In the genomic region with DNA sequence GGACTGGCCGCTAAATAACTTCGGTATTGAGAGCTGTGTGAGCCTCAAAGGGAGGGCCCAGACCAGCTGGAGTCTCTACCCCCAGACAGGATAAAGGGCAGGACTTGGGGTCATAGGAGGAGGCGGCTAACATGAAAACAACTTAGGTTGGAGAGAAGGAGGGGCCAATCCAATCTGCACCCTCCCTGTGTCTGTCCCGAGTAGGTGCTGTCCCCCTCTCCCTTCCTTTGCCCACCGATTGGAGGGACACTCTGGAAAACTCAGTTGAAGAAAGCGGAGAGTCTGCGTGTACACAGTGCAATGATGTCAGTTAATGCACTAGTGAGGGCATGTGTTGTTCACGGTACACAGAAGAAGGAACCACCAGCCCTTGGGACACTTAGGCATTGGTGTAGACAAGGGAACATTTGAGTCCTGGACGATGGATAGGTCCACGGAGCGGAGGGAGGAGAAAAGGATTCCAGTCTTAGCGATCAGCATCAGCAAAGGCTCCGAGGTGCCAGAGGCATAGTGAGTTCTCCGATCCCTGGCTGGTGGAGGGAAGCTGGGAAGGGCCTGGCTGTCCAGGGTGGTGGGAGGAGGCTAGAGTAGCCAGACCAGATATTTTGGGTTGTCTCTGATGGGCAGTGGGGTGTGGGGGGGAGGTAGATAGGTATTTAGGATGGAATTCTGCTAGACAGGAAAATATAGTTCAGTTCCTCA, we compare ENCODE assay signal across 8 cellular contexts. TPM values are rescaled to one million over a fixed set of nuclear protein-coding genes. Genes with fewer than 3 reads are reported as not detected.
DNase-seq lines count a peak whose midpoint lies in the region; ATAC-seq and TF ChIP-seq lines count a peak whose summit lies in the region.

No MANE protein-coding gene starts in this region.

- peak overlapping the region; percentile 78 for H2AFZ ChIP-seq in mammary epithelial cell (ENCODE audit: low read depth, low read length)

- dilution Hi-C loops in mammary epithelial cell (cut with HindIII; ENCODE audit: low sequenced_read_pairs) = no loop called here

- peaks cover 8% of the 10 kb centered on the region for H3K79me2 ChIP-seq in mammary epithelial cell (ENCODE audit: insufficient read depth, low read length)

- peak overlapping the region; percentile 93 for H3K4me2 ChIP-seq in mammary epithelial cell (ENCODE audit: insufficient read depth, low read depth, low read length)

- POLR2A ChIA-PET in AG04450 (lab: Yijun Ruan, JAX) = interaction anchor here (0.7 to 1.9 kb wide), 5 partner anchors 11 to 285 kb away, joined by 3 to 9 read pairs (median 4); partner anchors contain the start of genes FBXL8 and TRADD

- in situ Hi-C loops in mammary epithelial cell (cut with MboI; ENCODE audit: low sequenced_read_pairs in 2 of 2) = no loop called here

- peak overlapping the region; percentile 77 for H3K4me3 Mint-ChIP-seq in mesothelial cell of epicardium

- H3K9ac ChIP-seq in mammary epithelial cell (ENCODE audit: insufficient read depth, low read length) = peak overlapping the region; percentile 82

- peaks cover 19% of the 10 kb centered on the region for H3K27me3 ChIP-seq in AG04450 (ENCODE audit: control insufficient read depth, insufficient read depth, low read length)
- H3K27me3 ChIP-seq in mammary epithelial cell (ENCODE audit: insufficient read depth, low read length) = no peaks in the 10 kb centered on the region

- H4K20me1 ChIP-seq in mammary epithelial cell (ENCODE audit: insufficient read depth, low read length) = no peaks in the 10 kb centered on the region

- no peaks in the 10 kb centered on the region for H3K36me3 Mint-ChIP-seq in mesothelial cell of epicardium

- H3K27ac Mint-ChIP-seq in mesothelial cell of epicardium = peak overlapping the region; percentile 27

- BruUV-seq in mammary epithelial cell (replicated peaks; lab: Mats Ljungman, UMichigan) = TSS peak; percentile 26

- H3K27me3 Mint-ChIP-seq in mesothelial cell of epicardium (ENCODE audit: low read depth) = peaks cover 68% of the 10 kb centered on the region

- H3K9me3 ChIP-seq in AG04450 (ENCODE audit: control insufficient read depth, insufficient read depth, low read length) = no peaks in the 10 kb centered on the region; the same call in 1 of the 2 replicates
- H3K9me3 ChIP-seq in mammary epithelial cell (replicated peaks; ENCODE audit: insufficient read depth, low read length) = no peaks in the 10 kb centered on the region

- H3K9me3 Mint-ChIP-seq in mesothelial cell of epicardium = no peaks in the 10 kb centered on the region

- no peak for TF ChIP-seq CTCF in AG04450 (IDR thresholded peaks at IDR 0.05; ENCODE audit: low read depth, low read length)
- no peak for TF ChIP-seq CTCF in mammary epithelial cell (conservative IDR thresholded peaks at IDR 0.05 in 1 of 2, IDR thresholded peaks at IDR 0.05 in 1 of 2; ENCODE audit: extremely low read depth in 1 of 2, insufficient read depth in 1 of 2, low read depth in 1 of 2, low read length in 2 of 2)
- no peak for TF ChIP-seq CTCF in mesothelial cell of epicardium (IDR thresholded peaks at IDR 0.05; ENCODE audit: unreplicated experiment)

- intact Hi-C loops in mammary epithelial cell (cut with micrococcal nuclease) = loop anchor here (1.0 kb wide), 1 partner anchor 11 kb away; no protein-coding TSS in a partner anchor

- peak overlapping the region; percentile 80 for H3K27ac ChIP-seq in AG04450 (ENCODE audit: low read depth, low read length)
- peak overlapping the region; percentile 70 for H3K27ac ChIP-seq in mammary epithelial cell (ENCODE audit: insufficient read depth, low read depth, low read length)

- H3K4me3 ChIP-seq in AG04450 (ENCODE audit: low read depth, low read length) (peak overlapping the region; percentile 58), mammary epithelial cell (replicated peaks in 1 of 3; ENCODE audit: insufficient read depth in 1 of 3, low read depth in 2 of 3, low read length in 3 of 3) (peak overlapping the region; percentile 49 to 58 (median 54))

- CTCF ChIA-PET in AG04450 (lab: Charles Lee) (interaction anchor here (0.8 to 1.6 kb wide), 3 partner anchors 9 to 20 kb away, joined by 3 to 5 read pairs (median 4); partner anchors contain the start of gene B3GNT9), mammary epithelial cell (lab: Charles Lee; ENCODE audit: low non-redundant PET) (no interaction called here)

- H3K4me1 Mint-ChIP-seq in mesothelial cell of epicardium = peaks cover 32% of the 10 kb centered on the region

- peaks cover 47% of the 10 kb centered on the region for H3K4me1 ChIP-seq in mammary epithelial cell (ENCODE audit: insufficient read depth, low read length)

- ATAC-seq in HG02678 (IDR thresholded peaks at IDR 0.05; ENCODE audit: unreplicated experiment) = peak; percentile 7

- no peak for DNase-seq in AG04450 (ENCODE audit: low read depth, low spot score)
- no peak for DNase-seq in mammary epithelial cell
- no peak for DNase-seq in mesothelial cell of epicardium (ENCODE audit: low spot score in 2 of 2, unreplicated experiment in 2 of 2)
- DNase-seq in H4 (ENCODE audit: low spot score) = no peak
- no peak for DNase-seq in 8988T
- DNase-seq in NCI-H1105 treated with DMSO at 0.1 percent for 48 hours (lab: John Stamatoyannopoulos, UW) = no peak
- DNase-seq in SK-N-DZ (ENCODE audit: low spot score) = no peak

- H3K36me3 ChIP-seq in mammary epithelial cell (ENCODE audit: insufficient read depth, low read length) = peaks cover 2% of the 10 kb centered on the region

- 42% methylated on average over 12 of the region's 14 CpGs for WGBS in mammary epithelial cell (ENCODE audit: low coverage, missing lambda C conversion rate)

RNA-seq across cellular contexts. Expression of gene NOL3, which starts 0.8 kb away (rescaled TPM):
- 8.2 and 10.7 TPM in 2 replicates for polyA plus RNA-seq in AG04450 (2011; rRNA removed)
- polyA minus RNA-seq in AG04450 (2011; rRNA and poly(A)+ RNA removed) = 3.9 and 4.7 TPM in 2 replicates
- total RNA-seq in mammary epithelial cell = 10 to 100 TPM; 30.0 to 41.9 TPM
- polyA plus RNA-seq in mammary epithelial cell = 22.1 TPM
- polyA minus RNA-seq in mammary epithelial cell = 5.8 TPM
- 14.0 to 15.5 TPM (median 14.2 TPM) in 3 replicates for total RNA-seq in mesothelial cell of epicardium
- total RNA-seq in H4 (2014; rRNA removed; shearing (Covaris generic)) = 39.4 and 47.9 TPM in 2 replicates
- polyA plus RNA-seq in SK-N-DZ (2014; cell fraction: cytosol; rRNA removed) = 25.8 and 26.0 TPM in 2 replicates
- polyA plus RNA-seq in SK-N-DZ (2014; cell fraction: nucleus; rRNA removed) = 45.7 and 50.1 TPM in 2 replicates

RNA-seq across cellular contexts. Expression of gene HSF4, which starts 6.6 kb away (rescaled TPM):
- polyA plus RNA-seq in AG04450 (2011; rRNA removed) (0.82 and 1.0 TPM in 2 replicates), mammary epithelial cell (3.6 TPM)
- 1.5 and 2.6 TPM in 2 replicates for polyA minus RNA-seq in AG04450 (2011; rRNA and poly(A)+ RNA removed)
- total RNA-seq in mammary epithelial cell (10 to 100 TPM in 1 of 2 donors, 1 to 10 TPM in 1; 2.3 to 19.9 TPM), mesothelial cell of epicardium (10.7 to 14.2 TPM (median 13.1 TPM) in 3 replicates)
- 1.8 TPM for polyA minus RNA-seq in mammary epithelial cell
- 0.50 TPM in 1 of 2 replicates, not detected in the other for total RNA-seq in H4 (2014; rRNA removed; shearing (Covaris generic))
- 25.4 and 28.6 TPM in 2 replicates for polyA plus RNA-seq in SK-N-DZ (2014; cell fraction: cytosol; rRNA removed)
- 838 and 851 TPM in 2 replicates for polyA plus RNA-seq in SK-N-DZ (2014; cell fraction: nucleus; rRNA removed)

RNA-seq across cellular contexts. Expression of gene FBXL8, which starts 11.3 kb away (rescaled TPM):
- polyA plus RNA-seq in AG04450 (2011; rRNA removed) (2.7 and 3.2 TPM in 2 replicates), mammary epithelial cell (6.1 TPM)
- 2.1 TPM in 2 replicates for polyA minus RNA-seq in AG04450 (2011; rRNA and poly(A)+ RNA removed)
- total RNA-seq in mammary epithelial cell (10 to 100 TPM; 12.0 to 14.6 TPM), mesothelial cell of epicardium (8.1 to 8.9 TPM (median 8.2 TPM) in 3 replicates)
- not detected for polyA minus RNA-seq in mammary epithelial cell
- 1.3 and 3.3 TPM in 2 replicates for total RNA-seq in H4 (2014; rRNA removed; shearing (Covaris generic))
- 6.7 and 12.2 TPM in 2 replicates for polyA plus RNA-seq in SK-N-DZ (2014; cell fraction: cytosol; rRNA removed)
- polyA plus RNA-seq in SK-N-DZ (2014; cell fraction: nucleus; rRNA removed) = 116 and 122 TPM in 2 replicates

RNA-seq across cellular contexts. Expression of gene TRADD, which starts 11.4 kb away (rescaled TPM):
- polyA plus RNA-seq in AG04450 (2011; rRNA removed) = 9.4 and 10.9 TPM in 2 replicates
- 3.7 and 4.6 TPM in 2 replicates for polyA minus RNA-seq in AG04450 (2011; rRNA and poly(A)+ RNA removed)
- total RNA-seq in mammary epithelial cell = 10 to 100 TPM; 17.8 to 18.6 TPM
- polyA plus RNA-seq in mammary epithelial cell = 16.1 TPM
- polyA minus RNA-seq in mammary epithelial cell = 4.9 TPM
- 7.2 to 7.8 TPM (median 7.8 TPM) in 3 replicates for total RNA-seq in mesothelial cell of epicardium
- total RNA-seq in H4 (2014; rRNA removed; shearing (Covaris generic)) = 13.6 and 17.9 TPM in 2 replicates
- 7.3 and 7.7 TPM in 2 replicates for polyA plus RNA-seq in SK-N-DZ (2014; cell fraction: cytosol; rRNA removed)
- polyA plus RNA-seq in SK-N-DZ (2014; cell fraction: nucleus; rRNA removed) = 12.7 and 14.7 TPM in 2 replicates

RNA-seq across cellular contexts. Expression of gene MATCAP1, which starts 12.7 kb away (rescaled TPM):
- polyA plus RNA-seq in AG04450 (2011; rRNA removed) = 13.9 and 18.1 TPM in 2 replicates
- polyA minus RNA-seq in AG04450 (2011; rRNA and poly(A)+ RNA removed) = 21.2 and 30.8 TPM in 2 replicates
- 10 to 100 TPM in 1 of 2 donors, 1 to 10 TPM in 1; 8.0 to 24.9 TPM for total RNA-seq in mammary epithelial cell
- 12.1 TPM for polyA plus RNA-seq in mammary epithelial cell
- polyA minus RNA-seq in mammary epithelial cell = 3.9 TPM
- total RNA-seq in mesothelial cell of epicardium = 121 to 131 TPM (median 129 TPM) in 3 replicates
- total RNA-seq in H4 (2014; rRNA removed; shearing (Covaris generic)) = 3.5 and 4.5 TPM in 2 replicates
- polyA plus RNA-seq in SK-N-DZ (2014; cell fraction: cytosol; rRNA removed) = 63.5 and 79.1 TPM in 2 replicates
- 425 and 497 TPM in 2 replicates for polyA plus RNA-seq in SK-N-DZ (2014; cell fraction: nucleus; rRNA removed)
